ENCODE assay signal across 8 cellular contexts in genomic region chr1:206658264-206658980, GRCh38. TPM values are rescaled to one million over a fixed set of nuclear protein-coding genes. Genes with fewer than 3 reads are reported as not detected.
DNase-seq lines count a peak whose midpoint lies in the region; ATAC-seq lines count a peak whose summit lies in the region.

No MANE protein-coding gene starts in this region.

- peak; percentile 48 for ATAC-seq in GM21786 (IDR thresholded peaks at IDR 0.05; ENCODE audit: unreplicated experiment)

- peak; percentile 63 for DNase-seq in AG08395 (ENCODE audit: low spot score)
- DNase-seq in RPMI7951 (ENCODE audit: low read depth) = peak; percentile 35
- DNase-seq in activated naive CD8-positive, alpha-beta T cell treated with anti-CD3 and anti-CD28 coated beads for 36 hours = peak; percentile 61
- peak; percentile 87 for DNase-seq in iPS-NIHi11 (ENCODE audit: low spot score)
- peak; percentile 34 for DNase-seq in stimulated activated CD8-positive, alpha-beta memory T cell treated with anti-CD3 and anti-CD28 coated beads, Interleukin-7, amount 100 ng/mL, for 24 hours (ENCODE audit: low read depth)
- DNase-seq in middle frontal gyrus (ENCODE audit: extremely low spot score, low spot score) = no peak
- no peak for DNase-seq in HCEC 1CT

- H3K27ac Mint-ChIP-seq in activated naive CD8-positive, alpha-beta T cell treated with anti-CD3 and anti-CD28 coated beads for 36 hours = peak overlapping the region; percentile 44

- peaks cover 62% of the 10 kb centered on the region for H3K27me3 Mint-ChIP-seq in activated naive CD8-positive, alpha-beta T cell treated with anti-CD3 and anti-CD28 coated beads for 36 hours

- H3K4me1 Mint-ChIP-seq in activated naive CD8-positive, alpha-beta T cell treated with anti-CD3 and anti-CD28 coated beads for 36 hours = peaks cover 27% of the 10 kb centered on the region

- no peaks in the 10 kb centered on the region for H3K36me3 Mint-ChIP-seq in activated naive CD8-positive, alpha-beta T cell treated with anti-CD3 and anti-CD28 coated beads for 36 hours

- H3K9me3 Mint-ChIP-seq in activated naive CD8-positive, alpha-beta T cell treated with anti-CD3 and anti-CD28 coated beads for 36 hours = no peaks in the 10 kb centered on the region

- no peak overlapping the region for H3K4me3 Mint-ChIP-seq in activated naive CD8-positive, alpha-beta T cell treated with anti-CD3 and anti-CD28 coated beads for 36 hours

RNA-seq across cellular contexts. Expression of gene DYRK3, which starts 23.1 kb away (rescaled TPM):
- 12.5 and 13.8 TPM in 2 replicates for total RNA-seq in RPMI7951 (2014; rRNA removed; shearing (Covaris generic))
- 1 to 10 TPM; 5.2 to 5.3 TPM for total RNA-seq in activated naive CD8-positive, alpha-beta T cell treated with anti-CD3 and anti-CD28 coated beads for 36 hours

RNA-seq across cellular contexts. Expression of gene MAPKAPK2, which starts 26.3 kb away (rescaled TPM):
- total RNA-seq in RPMI7951 (2014; rRNA removed; shearing (Covaris generic)) = 20.7 and 28.6 TPM in 2 replicates
- total RNA-seq in activated naive CD8-positive, alpha-beta T cell treated with anti-CD3 and anti-CD28 coated beads for 36 hours = 10 to 100 TPM; 53.5 to 57.8 TPM

RNA-seq across cellular contexts. Expression of gene EIF2D, which starts 46.2 kb away (rescaled TPM):
- 30.5 and 38.1 TPM in 2 replicates for total RNA-seq in RPMI7951 (2014; rRNA removed; shearing (Covaris generic))
- total RNA-seq in activated naive CD8-positive, alpha-beta T cell treated with anti-CD3 and anti-CD28 coated beads for 36 hours = 100 to 1,000 TPM; 112 to 113 TPM

Comparison
In these comparisons a context has a peak if more than half of its experiments do, and no peak if none do; other contexts are left out.
1. DNase-seq: peak in AG08395 (single experiment), RPMI7951 (single experiment), activated naive CD8-positive, alpha-beta T cell treated with anti-CD3 and anti-CD28 coated beads for 36 hours (single experiment), iPS-NIHi11 (single experiment) and stimulated activated CD8-positive, alpha-beta memory T cell treated with anti-CD3 and anti-CD28 coated beads, Interleukin-7, amount 100 ng/mL, for 24 hours (single experiment); none in middle frontal gyrus (single experiment) and HCEC 1CT (single experiment).